In the genomic region with DNA sequence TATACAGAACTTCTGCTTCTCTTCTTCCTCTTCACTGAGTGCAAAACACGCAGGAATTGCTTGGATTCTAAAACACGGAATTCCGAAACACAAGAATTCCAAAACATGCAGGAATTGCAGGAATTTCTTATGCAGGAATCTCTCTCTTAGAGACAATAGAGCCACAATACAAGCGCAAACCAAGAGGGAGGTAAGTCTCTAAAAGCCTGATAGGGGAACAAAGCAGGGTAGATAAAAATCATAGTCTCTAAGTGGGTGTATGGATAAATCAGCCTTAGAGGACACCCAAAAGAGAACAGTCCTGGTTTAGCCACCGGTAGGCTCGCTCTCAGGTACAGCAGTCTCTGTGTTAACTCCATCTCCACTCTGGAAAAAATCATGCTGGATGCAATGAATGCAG, we compare ENCODE assay signal across 18 cellular contexts.
DNase-seq lines count a peak whose midpoint lies in the region; ATAC-seq and TF ChIP-seq lines count a peak whose summit lies in the region.
"Had no signal": no experiment of that assay in that cellular context is flagged by ENCODE, and none has a peak within 500 bp of the region (broad histone marks: within the 10 kb centered on the region; RNA-seq: fewer than 3 reads in every experiment).

No MANE protein-coding gene starts in this region.

- H3K4me3 ChIP-seq in iPS-18a (ENCODE audit: low read length) (peak overlapping the region; percentile 8), neural progenitor cell (no peak overlapping the region)

- H3K27ac Mint-ChIP-seq in H9 (peak overlapping the region; percentile 90 to 95 (median 94); a peak in 6 of 7 replicates), neural progenitor cell (no peak overlapping the region)

- H3K36me3 Mint-ChIP-seq in H9 (ENCODE audit: insufficient read depth in 1 of 3, low read depth in 3 of 3), result peaks cover 0 to 2% (median 0%) of the 10 kb centered on the region in 3 experiments; a peak in 2 of 7 replicates
- peaks cover 6% of the 10 kb centered on the region for H3K36me3 Mint-ChIP-seq in neural progenitor cell

- H4K5ac ChIP-seq in H9 (ENCODE audit: insufficient read length, low read depth, low read length), result no peak overlapping the region

- H4K20me1 ChIP-seq in H9 (ENCODE audit: control insufficient read depth, insufficient read depth, insufficient read length) (no peaks in the 10 kb centered on the region), neural progenitor cell (ENCODE audit: low read depth) (no peaks in the 10 kb centered on the region)

- no peak overlapping the region for H2BK20ac ChIP-seq in H9 (ENCODE audit: low read depth, low read length, poor library complexity, severe bottlenecking)

- TF ChIP-seq CTCF in H9 (conservative IDR thresholded peaks at IDR 0.05) (no peak), neural progenitor cell (IDR thresholded peaks at IDR 0.05) (no peak)

- no peak overlapping the region for H2BK15ac ChIP-seq in H9 (ENCODE audit: low read depth, low read length)

- H2BK12ac ChIP-seq in H9 (ENCODE audit: insufficient read length, low read depth, low read length), result no peak overlapping the region

- H3K4ac ChIP-seq in H9 (ENCODE audit: low read depth, low read length), result no peak overlapping the region; the same call in 1 of the 2 replicates

- H3T11ph ChIP-seq in H9 (ENCODE audit: low read length), result no peak overlapping the region

- H3K27me3 Mint-ChIP-seq in H9 (ENCODE audit: low read depth) (peaks cover 8% of the 10 kb centered on the region), neural progenitor cell (ENCODE audit: insufficient read depth, low read depth) (no peaks in the 10 kb centered on the region)

- no peaks in the 10 kb centered on the region; the same call in 1 of the 2 replicates for H3K27me3 ChIP-seq in H9 (ENCODE audit: insufficient read depth, low read length)
- H3K27me3 ChIP-seq in iPS-18a (ENCODE audit: control insufficient read depth, insufficient read depth, low read length), result peaks cover 5% of the 10 kb centered on the region
- no peaks in the 10 kb centered on the region for H3K27me3 ChIP-seq in neural progenitor cell

- DNase-seq in H9, result peak; percentile 34
- peak; percentile 53 for DNase-seq in astrocyte of the hippocampus (ENCODE audit: low read depth, low spot score)
- DNase-seq in neural progenitor cell (ENCODE audit: low spot score), result peak; percentile 63
- DNase-seq in T-helper 2 cell, result no peak
- DNase-seq in stimulated activated CD4-positive, alpha-beta T cell treated with anti-CD3 and anti-CD28 coated beads, Interleukin-12 subunit alpha, Interleukin-12 subunit beta, amount 100 ng/mL, for 4 hours, result no peak
- DNase-seq in NCI-H82 treated with DMSO at 0.1 percent for 48 hours (lab: John Stamatoyannopoulos, UW; ENCODE audit: unreplicated experiment), result no peak
- DNase-seq: Caco-2, GDM1, HCEC 1CT, KBM-7, MV-4-11, NCI-H187 treated with DMSO at 0.1 percent for 48 hours, NCI-H446 treated with DMSO at 0.1 percent for 48 hours, PC-3 had no signal

- H3K79me2 ChIP-seq in H9 (ENCODE audit: insufficient read depth, low read length), result no peaks in the 10 kb centered on the region
- no peaks in the 10 kb centered on the region for H3K79me2 ChIP-seq in neural progenitor cell (ENCODE audit: low read depth)

- no peak for ATAC-seq in GM21619 (IDR thresholded peaks at IDR 0.05; ENCODE audit: unreplicated experiment)
- ATAC-seq: PC-3 had no signal

- peaks cover 3% of the 10 kb centered on the region for H3K23me2 ChIP-seq in H9 (ENCODE audit: insufficient read length, low read depth, low read length, poor library complexity, severe bottlenecking)

- peak overlapping the region; percentile 26; the same call in 1 of the 2 replicates for H3K14ac ChIP-seq in H9 (ENCODE audit: insufficient read depth, low read length)

- no peak overlapping the region for H2BK120ac ChIP-seq in H9 (ENCODE audit: low read depth, low read length, poor library complexity, severe bottlenecking)

- no peak overlapping the region for H2AFZ ChIP-seq in H9 (ENCODE audit: low read length)
- H2AFZ ChIP-seq in neural progenitor cell (replicated peaks), result peak overlapping the region; percentile 19

- H3K4me2 ChIP-seq in H9 (ENCODE audit: insufficient read depth, insufficient read length, low read length), result peak overlapping the region; percentile 30
- H3K4me2 ChIP-seq in neural progenitor cell, result peak overlapping the region; percentile 39

- H2AK5ac ChIP-seq in H9 (ENCODE audit: insufficient read length, low read length), result no peak overlapping the region

- no peaks in the 10 kb centered on the region for H3K79me1 ChIP-seq in H9 (ENCODE audit: insufficient read depth, low read depth, low read length, poor library complexity, severe bottlenecking)

- H3K36me3 ChIP-seq in iPS-18a (ENCODE audit: control insufficient read depth, low read depth, low read length) (no peaks in the 10 kb centered on the region), neural progenitor cell (no peaks in the 10 kb centered on the region)

- no peaks in the 10 kb centered on the region; a peak in 1 of 5 replicates for H3K9me3 Mint-ChIP-seq in H9
- peaks cover 3% of the 10 kb centered on the region for H3K9me3 Mint-ChIP-seq in neural progenitor cell

- no CpG with 5 or more reads among the region's 6 CpGs for WGBS in H9 (ENCODE audit: extremely low coverage, insufficient read length, low lambda C conversion rate)

- H3K9ac ChIP-seq in H9 (ENCODE audit: extremely low read depth, insufficient read length, low read length) (no peak overlapping the region), iPS-18a (ENCODE audit: low read length) (peak overlapping the region; percentile 33), neural progenitor cell (no peak overlapping the region)

- H4K91ac ChIP-seq in H9 (ENCODE audit: insufficient read length, low read depth, low read length), result no peak overlapping the region

- no peak overlapping the region for H4K8ac ChIP-seq in H9 (replicated peaks; ENCODE audit: insufficient read length, low read depth, low read length)

- H3K18ac ChIP-seq in H9 (ENCODE audit: insufficient read length, low read depth, low read length), result peak overlapping the region; percentile 6

- H3K23ac ChIP-seq in H9 (ENCODE audit: insufficient read length, low read depth, low read length), result no peak overlapping the region

- peak overlapping the region; percentile 34 to 56; a peak in 2 of 5 replicates for H3K4me3 Mint-ChIP-seq in H9
- no peak overlapping the region for H3K4me3 Mint-ChIP-seq in neural progenitor cell

- H3K4me1 ChIP-seq in H9 (ENCODE audit: insufficient read depth, low read length), result peaks cover 17% of the 10 kb centered on the region
- peaks cover 50% of the 10 kb centered on the region for H3K4me1 ChIP-seq in iPS-18a (ENCODE audit: control insufficient read depth, low read depth, low read length)
- peaks cover 36% of the 10 kb centered on the region for H3K4me1 ChIP-seq in neural progenitor cell
- H3K4me1 ChIP-seq: Caco-2 had no signal

- peak overlapping the region; percentile 85 for H3K27ac ChIP-seq in H9 (ENCODE audit: insufficient read length, low read depth, low read length)
- peak overlapping the region; percentile 47 for H3K27ac ChIP-seq in iPS-18a (ENCODE audit: low read length)
- no peak overlapping the region for H3K27ac ChIP-seq in neural progenitor cell
- H3K27ac ChIP-seq: C4-2B, RWPE1 had no signal

- H3K4me1 Mint-ChIP-seq in H9 (peaks cover 72 to 75% of the 10 kb centered on the region in 2 experiments), neural progenitor cell (peaks cover 65% of the 10 kb centered on the region)

- H3K56ac ChIP-seq in H9 (ENCODE audit: insufficient read length, low read depth, low read length), result no peak overlapping the region

- no peaks in the 10 kb centered on the region for H3K9me3 ChIP-seq in H9 (ENCODE audit: control insufficient read depth, low read depth, low read length)
- no peaks in the 10 kb centered on the region for H3K9me3 ChIP-seq in iPS-18a (ENCODE audit: control insufficient read depth, low read depth, low read length)
- H3K9me3 ChIP-seq in neural progenitor cell (ENCODE audit: low read depth), result no peaks in the 10 kb centered on the region
- H3K9me3 ChIP-seq: Caco-2 had no signal

- H3F3A ChIP-seq in neural progenitor cell (ENCODE audit: low read depth), result peaks cover 20% of the 10 kb centered on the region

- no peak overlapping the region for H2BK5ac ChIP-seq in H9 (ENCODE audit: insufficient read length, low read length)

Comparison
In these comparisons a context has a peak if more than half of its experiments do, and no peak if none do; other contexts are left out.
1. DNase-seq: peak in H9 (single experiment), astrocyte of the hippocampus (single experiment) and neural progenitor cell (single experiment); none in T-helper 2 cell (0 of 5), stimulated activated CD4-positive, alpha-beta T cell treated with anti-CD3 and anti-CD28 coated beads, Interleukin-12 subunit alpha, Interleukin-12 subunit beta, amount 100 ng/mL, for 4 hours (single experiment) and NCI-H82 treated with DMSO at 0.1 percent for 48 hours (single experiment).